Comparison of ENCODE assay signal across 8 cellular contexts in genomic region chr10:29482591-29483421, GRCh38.
DNase-seq lines count a peak whose midpoint lies in the region; ATAC-seq and TF ChIP-seq lines count a peak whose summit lies in the region.

No MANE protein-coding gene starts in this region.

- no peaks in the 10 kb centered on the region for H3K27me3 Mint-ChIP-seq in naive thymus-derived CD8-positive, alpha-beta T cell

- peaks cover 0 to 26% (median 8%) of the 10 kb centered on the region in 3 donors for H3K4me1 ChIP-seq in esophagus squamous epithelium

- DNase-seq in activated CD4-positive, alpha-beta T cell treated with anti-CD3 and anti-CD28 coated beads for 48 hours: peak; percentile 46
- DNase-seq in activated CD4-positive, alpha-beta T cell treated with anti-CD3 and anti-CD28 coated beads, Interleukin-2, amount 50 U/mL, for 1 hour: no peak
- peak; percentile 34 for DNase-seq in NCI-H69 (lab: John Stamatoyannopoulos, UW)
- DNase-seq in cerebellar cortex (ENCODE audit: low spot score): peak; percentile 31
- peak in 4 of 10 donors; percentile 4 to 39 (median 37) for DNase-seq in naive thymus-derived CD8-positive, alpha-beta T cell
- no peak for DNase-seq in NCI-H2171 (lab: John Stamatoyannopoulos, UW)
- no peak for DNase-seq in esophagus squamous epithelium (lab: John Stamatoyannopoulos, UW)
- DNase-seq in GM19240 (ENCODE audit: insufficient read length, low spot score): no peak

- H3K36me3 ChIP-seq in esophagus squamous epithelium: peaks cover 0 to 100% (median 20%) of the 10 kb centered on the region in 3 donors

- intact Hi-C loops in esophagus squamous epithelium (cut with DNase I): no loop called here

- TF ChIP-seq CTCF in esophagus squamous epithelium (IDR thresholded peaks at IDR 0.05): no peak

- peak; percentile 66 to 90 for ATAC-seq in naive thymus-derived CD8-positive, alpha-beta T cell

- no peak overlapping the region for H3K4me3 ChIP-seq in esophagus squamous epithelium

- peak overlapping the region in 9 of 10 donors; percentile 33 to 88 (median 83) for H3K27ac Mint-ChIP-seq in naive thymus-derived CD8-positive, alpha-beta T cell

- no peaks in the 10 kb centered on the region for H3K9me3 Mint-ChIP-seq in naive thymus-derived CD8-positive, alpha-beta T cell

- TF ChIP-seq POLR2A in esophagus squamous epithelium (IDR thresholded peaks at IDR 0.05): no peak

- H3K4me3 Mint-ChIP-seq in naive thymus-derived CD8-positive, alpha-beta T cell: peak overlapping the region in 9 of 10 donors; percentile 8 to 62 (median 38)

- peaks cover 0 to 68% (median 16%) of the 10 kb centered on the region in 3 donors for H3K36me3 Mint-ChIP-seq in naive thymus-derived CD8-positive, alpha-beta T cell

- POLR2A ChIA-PET in naive thymus-derived CD8-positive, alpha-beta T cell (lab: Charles Lee): no interaction called here

- no peaks in the 10 kb centered on the region for H3K9me3 ChIP-seq in esophagus squamous epithelium

- peak overlapping the region in 2 of 4 donors; percentile 32 to 44 for H3K27ac ChIP-seq in esophagus squamous epithelium

- H3K27me3 ChIP-seq in esophagus squamous epithelium: no peaks in the 10 kb centered on the region

- WGBS in esophagus squamous epithelium, 2 donors: 50 to 62% methylated on average over 12 to 13 of the region's 14 CpGs

- H3K4me1 Mint-ChIP-seq in naive thymus-derived CD8-positive, alpha-beta T cell: peaks cover 22 to 44% (median 30%) of the 10 kb centered on the region in 4 donors

Comparison
In these comparisons a context has a peak if more than half of its experiments do, and no peak if none do; other contexts are left out.
1. DNase-seq: peak in activated CD4-positive, alpha-beta T cell treated with anti-CD3 and anti-CD28 coated beads for 48 hours (single experiment), NCI-H69 (single experiment) and cerebellar cortex (single experiment); none in activated CD4-positive, alpha-beta T cell treated with anti-CD3 and anti-CD28 coated beads, Interleukin-2, amount 50 U/mL, for 1 hour (single experiment), NCI-H2171 (single experiment), esophagus squamous epithelium (single experiment) and GM19240 (single experiment).